20 cellular contexts compared by ENCODE assay signal in the genomic region with DNA sequence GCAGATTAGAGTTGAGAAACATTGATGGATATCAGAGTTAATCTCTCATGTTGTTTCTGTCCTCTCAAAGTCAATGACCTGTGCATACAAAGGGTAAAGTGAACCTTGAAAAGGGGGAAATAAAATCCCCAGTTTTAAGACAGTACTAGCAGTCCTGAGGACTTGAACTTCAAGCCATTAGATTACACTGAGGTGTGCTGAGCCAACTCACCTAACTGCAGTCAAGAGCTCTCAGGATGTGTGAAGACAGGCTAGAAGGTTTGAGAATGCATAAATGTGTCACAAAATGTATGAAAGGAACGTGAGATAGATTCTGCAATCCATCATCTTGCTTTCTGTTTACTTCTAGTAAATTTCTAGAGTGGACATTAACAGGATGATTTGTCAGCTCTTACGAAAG. TPM values are rescaled to one million over a fixed set of nuclear protein-coding genes. Genes with fewer than 3 reads are reported as not detected.
A peak's percentile ranks its signal among the peaks of the same experiment; 100 is the strongest.
DNase-seq lines count a peak whose midpoint lies in the region; ATAC-seq and TF ChIP-seq lines count a peak whose summit lies in the region.
"Had no signal": no experiment of that assay in that cellular context is flagged by ENCODE, and none has a peak within 500 bp of the region (broad histone marks: within the 10 kb centered on the region; RNA-seq: fewer than 3 reads in every experiment).

No MANE protein-coding gene starts in this region.

- H3K27ac Mint-ChIP-seq in activated naive CD4-positive, alpha-beta T cell treated with anti-CD3 and anti-CD28 coated beads, Interleukin-2, amount 50 U/mL, for 24 hours: peak overlapping the region; percentile 99
- peak overlapping the region; percentile 69 to 70 for H3K27ac Mint-ChIP-seq in T-cell
- H3K27ac Mint-ChIP-seq in effector memory CD8-positive, alpha-beta T cell: peak overlapping the region; percentile 42 to 57
- H3K27ac Mint-ChIP-seq in stimulated activated naive CD8-positive, alpha-beta T cell treated with anti-CD3 and anti-CD28 coated beads, Interleukin-15, amount 100 ng/mL, for 72 hours: peak overlapping the region; percentile 73 to 86

- no peaks in the 10 kb centered on the region for H3K9me2 ChIP-seq in SK-N-SH

- peaks cover 26% of the 10 kb centered on the region for H3F3A ChIP-seq in SK-N-SH (replicated peaks; ENCODE audit: insufficient read depth)

- in situ Hi-C loops in ACHN (cut with HindIII; ENCODE audit: low pct_ligation_motif_present, low pct_unique_long_range_greater_than_20kb, low sequenced_read_pairs): no loop called here

- no peak for TF ChIP-seq EP300 in SK-N-SH (IDR thresholded peaks at IDR 0.05; ENCODE audit: borderline replicate concordance in 1 of 2, low read depth in 1 of 2, low read length in 1 of 2)

- H3K79me2 ChIP-seq in SK-N-SH (ENCODE audit: insufficient read depth): peaks cover 67% of the 10 kb centered on the region

- H4K20me1 ChIP-seq in SK-N-SH (ENCODE audit: insufficient read depth): no peaks in the 10 kb centered on the region

- H3K27me3 Mint-ChIP-seq in activated naive CD4-positive, alpha-beta T cell treated with anti-CD3 and anti-CD28 coated beads, Interleukin-2, amount 50 U/mL, for 24 hours: no peaks in the 10 kb centered on the region
- H3K27me3 Mint-ChIP-seq in T-cell: no peaks in the 10 kb centered on the region
- no peaks in the 10 kb centered on the region for H3K27me3 Mint-ChIP-seq in effector memory CD8-positive, alpha-beta T cell
- no peaks in the 10 kb centered on the region for H3K27me3 Mint-ChIP-seq in stimulated activated naive CD8-positive, alpha-beta T cell treated with anti-CD3 and anti-CD28 coated beads, Interleukin-15, amount 100 ng/mL, for 72 hours

- peaks cover 0 to 3% of the 10 kb centered on the region in 2 experiments for H3K36me3 ChIP-seq in SK-N-SH (replicated peaks in 1 of 2; ENCODE audit: control insufficient read depth in 1 of 2, insufficient read depth in 2 of 2, low read length in 1 of 2)
- H3K36me3 ChIP-seq: heart right ventricle, prostate gland, tibial artery had no signal

- peaks cover 2 to 9% of the 10 kb centered on the region in 2 experiments; a peak in 3 of 4 replicates for H3K4me1 ChIP-seq in SK-N-SH (ENCODE audit: control insufficient read depth in 1 of 2, insufficient read depth in 2 of 2, low read depth in 1 of 2, low read length in 1 of 2)
- H3K4me1 ChIP-seq: prostate gland had no signal

- no peak for TF ChIP-seq RAD21 in SK-N-SH (IDR thresholded peaks at IDR 0.05; ENCODE audit: low read length)

- ATAC-seq in T-cell (replicated peaks in 1 of 4): no peak
- ATAC-seq in effector memory CD8-positive, alpha-beta T cell (replicated peaks): no peak
- ATAC-seq in stimulated activated naive CD8-positive, alpha-beta T cell treated with anti-CD3 and anti-CD28 coated beads, Interleukin-15, amount 100 ng/mL, for 72 hours: peak; percentile 70
- no peak for ATAC-seq in HG02642 (IDR thresholded peaks at IDR 0.05; ENCODE audit: poor library complexity, unreplicated experiment)
- ATAC-seq: heart right ventricle, mucosa of descending colon had no signal

- H2AFZ ChIP-seq in SK-N-SH (ENCODE audit: low read depth): no peak overlapping the region

- no peaks in the 10 kb centered on the region for H3K27me3 ChIP-seq in SK-N-SH (ENCODE audit: insufficient read depth)
- H3K27me3 ChIP-seq: heart right ventricle, tibial artery had no signal

- no peak overlapping the region for H3K9ac ChIP-seq in SK-N-SH

- DNase-seq in activated naive CD4-positive, alpha-beta T cell treated with anti-CD3 and anti-CD28 coated beads, Interleukin-2, amount 50 U/mL, for 16 hours: no peak
- DNase-seq in T-cell (no peak), SK-N-SH (no peak), ACHN (no peak)
- DNase-seq in effector memory CD8-positive, alpha-beta T cell: no peak
- DNase-seq in stimulated activated naive CD8-positive, alpha-beta T cell treated with anti-CD3 and anti-CD28 coated beads, Interleukin-15, amount 100 ng/mL, for 72 hours: no peak
- DNase-seq: activated naive CD4-positive, alpha-beta T cell treated with Interleukin-2 at 50 U/mL for 16 hours; COR-L47; cortex of kidney; DND-41; H7; heart right ventricle; mucosa of descending colon; NCI-H1048; NCI-H2029 treated with DMSO at 0.1 percent for 48 hours; stimulated activated naive CD4-positive, alpha-beta T cell; tibial artery had no signal

- TF ChIP-seq CTCF in SK-N-SH (IDR thresholded peaks at IDR 0.05): no peak

- H3K4me1 Mint-ChIP-seq in activated naive CD4-positive, alpha-beta T cell treated with anti-CD3 and anti-CD28 coated beads, Interleukin-2, amount 50 U/mL, for 24 hours: peaks cover 97% of the 10 kb centered on the region
- peaks cover 84 to 94% (median 93%) of the 10 kb centered on the region in 3 donors for H3K4me1 Mint-ChIP-seq in T-cell
- peaks cover 44 to 76% of the 10 kb centered on the region in 2 donors for H3K4me1 Mint-ChIP-seq in effector memory CD8-positive, alpha-beta T cell (ENCODE audit: low read depth in 2 of 2)
- H3K4me1 Mint-ChIP-seq in stimulated activated naive CD8-positive, alpha-beta T cell treated with anti-CD3 and anti-CD28 coated beads, Interleukin-15, amount 100 ng/mL, for 72 hours: peaks cover 95% of the 10 kb centered on the region

- H3K9me3 Mint-ChIP-seq in activated naive CD4-positive, alpha-beta T cell treated with anti-CD3 and anti-CD28 coated beads, Interleukin-2, amount 50 U/mL, for 24 hours: peaks cover 9% of the 10 kb centered on the region
- H3K9me3 Mint-ChIP-seq in T-cell: no peaks in the 10 kb centered on the region
- H3K9me3 Mint-ChIP-seq in effector memory CD8-positive, alpha-beta T cell: no peaks in the 10 kb centered on the region
- H3K9me3 Mint-ChIP-seq in stimulated activated naive CD8-positive, alpha-beta T cell treated with anti-CD3 and anti-CD28 coated beads, Interleukin-15, amount 100 ng/mL, for 72 hours: no peaks in the 10 kb centered on the region

- POLR2A ChIA-PET in T-cell (lab: Charles Lee): no interaction called here
- POLR2A ChIA-PET in SK-N-SH (lab: Yijun Ruan, JAX): no interaction called here

- H3K4me3 ChIP-seq in SK-N-SH (ENCODE audit: low read depth in 2 of 2, low read length in 1 of 2): no peak overlapping the region
- H3K4me3 ChIP-seq: heart right ventricle, mucosa of descending colon, prostate gland, tibial artery had no signal

- H3K4me2 ChIP-seq in SK-N-SH: no peak overlapping the region

- peak overlapping the region; percentile 17 for H3K4me3 Mint-ChIP-seq in activated naive CD4-positive, alpha-beta T cell treated with anti-CD3 and anti-CD28 coated beads, Interleukin-2, amount 50 U/mL, for 24 hours
- H3K4me3 Mint-ChIP-seq in T-cell: no peak overlapping the region
- no peak overlapping the region for H3K4me3 Mint-ChIP-seq in effector memory CD8-positive, alpha-beta T cell
- peak overlapping the region in 1 of 2 donors; percentile 49 for H3K4me3 Mint-ChIP-seq in stimulated activated naive CD8-positive, alpha-beta T cell treated with anti-CD3 and anti-CD28 coated beads, Interleukin-15, amount 100 ng/mL, for 72 hours

- CTCF ChIA-PET in T-cell (lab: Charles Lee) (interaction anchor here (0.8 to 1.2 kb wide), 2 partner anchors 75 to 79 kb away, joined by 3 read pairs; no protein-coding TSS in a partner anchor), SK-N-SH (lab: Yijun Ruan, JAX) (no interaction called here)

- 84% methylated on average over 2 of the region's 2 CpGs for WGBS in SK-N-SH (ENCODE audit: low lambda C conversion rate)

- H3K36me3 Mint-ChIP-seq in activated naive CD4-positive, alpha-beta T cell treated with anti-CD3 and anti-CD28 coated beads, Interleukin-2, amount 50 U/mL, for 24 hours: peaks cover 23% of the 10 kb centered on the region
- peaks cover 13% of the 10 kb centered on the region for H3K36me3 Mint-ChIP-seq in T-cell
- peaks cover 3% of the 10 kb centered on the region for H3K36me3 Mint-ChIP-seq in effector memory CD8-positive, alpha-beta T cell (ENCODE audit: insufficient read depth)

- H3K27ac ChIP-seq in SK-N-SH (ENCODE audit: low read depth in 2 of 2, low read length in 1 of 2): no peak overlapping the region
- H3K27ac ChIP-seq: heart right ventricle, prostate gland, tibial artery had no signal

- H3K9me3 ChIP-seq in SK-N-SH: no peaks in the 10 kb centered on the region
- H3K9me3 ChIP-seq: heart right ventricle, mucosa of descending colon, prostate gland, tibial artery had no signal

TF ChIP-seq in SK-N-SH, 30 proteins besides CTCF, POLR2A, EP300 and RAD21 (continues in another document):
- TF ChIP-seq, protein P1, sequence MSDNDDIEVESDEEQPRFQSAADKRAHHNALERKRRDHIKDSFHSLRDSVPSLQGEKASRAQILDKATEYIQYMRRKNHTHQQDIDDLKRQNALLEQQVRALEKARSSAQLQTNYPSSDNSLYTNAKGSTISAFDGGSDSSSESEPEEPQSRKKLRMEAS (IDR thresholded peaks at IDR 0.05; ENCODE audit: low read depth): no peak
- TF ChIP-seq RFX5 (IDR thresholded peaks at IDR 0.05; ENCODE audit: low read length) (no peak), TAF1 (IDR thresholded peaks at IDR 0.05; ENCODE audit: borderline replicate concordance, low read depth, low read length) (no peak), GATA2 (CRISPR knock-in tag; IDR thresholded peaks at IDR 0.05) (no peak)
- TF ChIP-seq, protein P2, sequence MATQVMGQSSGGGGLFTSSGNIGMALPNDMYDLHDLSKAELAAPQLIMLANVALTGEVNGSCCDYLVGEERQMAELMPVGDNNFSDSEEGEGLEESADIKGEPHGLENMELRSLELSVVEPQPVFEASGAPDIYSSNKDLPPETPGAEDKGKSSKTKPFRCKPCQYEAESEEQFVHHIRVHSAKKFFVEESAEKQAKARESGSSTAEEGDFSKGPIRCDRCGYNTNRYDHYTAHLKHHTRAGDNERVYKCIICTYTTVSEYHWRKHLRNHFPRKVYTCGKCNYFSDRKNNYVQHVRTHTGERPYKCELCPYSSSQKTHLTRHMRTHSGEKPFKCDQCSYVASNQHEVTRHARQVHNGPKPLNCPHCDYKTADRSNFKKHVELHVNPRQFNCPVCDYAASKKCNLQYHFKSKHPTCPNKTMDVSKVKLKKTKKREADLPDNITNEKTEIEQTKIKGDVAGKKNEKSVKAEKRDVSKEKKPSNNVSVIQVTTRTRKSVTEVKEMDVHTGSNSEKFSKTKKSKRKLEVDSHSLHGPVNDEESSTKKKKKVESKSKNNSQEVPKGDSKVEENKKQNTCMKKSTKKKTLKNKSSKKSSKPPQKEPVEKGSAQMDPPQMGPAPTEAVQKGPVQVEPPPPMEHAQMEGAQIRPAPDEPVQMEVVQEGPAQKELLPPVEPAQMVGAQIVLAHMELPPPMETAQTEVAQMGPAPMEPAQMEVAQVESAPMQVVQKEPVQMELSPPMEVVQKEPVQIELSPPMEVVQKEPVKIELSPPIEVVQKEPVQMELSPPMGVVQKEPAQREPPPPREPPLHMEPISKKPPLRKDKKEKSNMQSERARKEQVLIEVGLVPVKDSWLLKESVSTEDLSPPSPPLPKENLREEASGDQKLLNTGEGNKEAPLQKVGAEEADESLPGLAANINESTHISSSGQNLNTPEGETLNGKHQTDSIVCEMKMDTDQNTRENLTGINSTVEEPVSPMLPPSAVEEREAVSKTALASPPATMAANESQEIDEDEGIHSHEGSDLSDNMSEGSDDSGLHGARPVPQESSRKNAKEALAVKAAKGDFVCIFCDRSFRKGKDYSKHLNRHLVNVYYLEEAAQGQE (IDR thresholded peaks at IDR 0.05; ENCODE audit: low read depth, low read length): no peak

RNA-seq across cellular contexts. Expression of a gene that starts 35.5 kb away (rescaled TPM):
- total RNA-seq in T-cell: 100 to 1,000 TPM; 206 to 266 (median 235) TPM
- polyA plus RNA-seq in SK-N-SH (2012; rRNA removed): 20.6 and 24.1 TPM in 2 replicates
- 17.3 and 18.3 TPM in 2 replicates for polyA plus RNA-seq in SK-N-SH (2012; cell fraction: cytosol; rRNA removed)
- polyA plus RNA-seq in SK-N-SH (2012; cell fraction: nucleus; rRNA removed): 39.5 and 50.7 TPM in 2 replicates
